In genomic region chr14:104863131-104863862, GRCh38 we compare ENCODE assay signal across 1 cellular context.
TF ChIP-seq lines count a peak whose summit lies in the region.

No MANE protein-coding gene starts in this region.

TF ChIP-seq in WTC11, 78 proteins besides CTCF, POLR2A, EP300 and RAD21 (continued from another document):
- TF ChIP-seq, protein P1, sequence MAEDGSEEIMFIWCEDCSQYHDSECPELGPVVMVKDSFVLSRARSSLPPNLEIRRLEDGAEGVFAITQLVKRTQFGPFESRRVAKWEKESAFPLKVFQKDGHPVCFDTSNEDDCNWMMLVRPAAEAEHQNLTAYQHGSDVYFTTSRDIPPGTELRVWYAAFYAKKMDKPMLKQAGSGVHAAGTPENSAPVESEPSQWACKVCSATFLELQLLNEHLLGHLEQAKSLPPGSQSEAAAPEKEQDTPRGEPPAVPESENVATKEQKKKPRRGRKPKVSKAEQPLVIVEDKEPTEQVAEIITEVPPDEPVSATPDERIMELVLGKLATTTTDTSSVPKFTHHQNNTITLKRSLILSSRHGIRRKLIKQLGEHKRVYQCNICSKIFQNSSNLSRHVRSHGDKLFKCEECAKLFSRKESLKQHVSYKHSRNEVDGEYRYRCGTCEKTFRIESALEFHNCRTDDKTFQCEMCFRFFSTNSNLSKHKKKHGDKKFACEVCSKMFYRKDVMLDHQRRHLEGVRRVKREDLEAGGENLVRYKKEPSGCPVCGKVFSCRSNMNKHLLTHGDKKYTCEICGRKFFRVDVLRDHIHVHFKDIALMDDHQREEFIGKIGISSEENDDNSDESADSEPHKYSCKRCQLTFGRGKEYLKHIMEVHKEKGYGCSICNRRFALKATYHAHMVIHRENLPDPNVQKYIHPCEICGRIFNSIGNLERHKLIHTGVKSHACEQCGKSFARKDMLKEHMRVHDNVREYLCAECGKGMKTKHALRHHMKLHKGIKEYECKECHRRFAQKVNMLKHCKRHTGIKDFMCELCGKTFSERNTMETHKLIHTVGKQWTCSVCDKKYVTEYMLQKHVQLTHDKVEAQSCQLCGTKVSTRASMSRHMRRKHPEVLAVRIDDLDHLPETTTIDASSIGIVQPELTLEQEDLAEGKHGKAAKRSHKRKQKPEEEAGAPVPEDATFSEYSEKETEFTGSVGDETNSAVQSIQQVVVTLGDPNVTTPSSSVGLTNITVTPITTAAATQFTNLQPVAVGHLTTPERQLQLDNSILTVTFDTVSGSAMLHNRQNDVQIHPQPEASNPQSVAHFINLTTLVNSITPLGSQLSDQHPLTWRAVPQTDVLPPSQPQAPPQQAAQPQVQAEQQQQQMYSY (CRISPR knock-in tag; IDR thresholded peaks at IDR 0.05): no peak
- TF ChIP-seq CBFB (CRISPR knock-in tag; IDR thresholded peaks at IDR 0.05; ENCODE audit: low read depth): no peak
- TF ChIP-seq, protein P2, sequence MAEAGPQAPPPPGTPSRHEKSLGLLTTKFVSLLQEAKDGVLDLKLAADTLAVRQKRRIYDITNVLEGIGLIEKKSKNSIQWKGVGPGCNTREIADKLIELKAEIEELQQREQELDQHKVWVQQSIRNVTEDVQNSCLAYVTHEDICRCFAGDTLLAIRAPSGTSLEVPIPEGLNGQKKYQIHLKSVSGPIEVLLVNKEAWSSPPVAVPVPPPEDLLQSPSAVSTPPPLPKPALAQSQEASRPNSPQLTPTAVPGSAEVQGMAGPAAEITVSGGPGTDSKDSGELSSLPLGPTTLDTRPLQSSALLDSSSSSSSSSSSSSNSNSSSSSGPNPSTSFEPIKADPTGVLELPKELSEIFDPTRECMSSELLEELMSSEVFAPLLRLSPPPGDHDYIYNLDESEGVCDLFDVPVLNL (CRISPR knock-in tag; IDR thresholded peaks at IDR 0.05; ENCODE audit: borderline replicate concordance, low read depth): no peak
- TF ChIP-seq SMAD3 (CRISPR knock-in tag; IDR thresholded peaks at IDR 0.05; ENCODE audit: borderline replicate concordance): no peak
- no peak for TF ChIP-seq FOXJ3 (CRISPR knock-in tag; IDR thresholded peaks at IDR 0.05; ENCODE audit: borderline replicate concordance)
- no peak for TF ChIP-seq ATF2 (CRISPR knock-in tag; IDR thresholded peaks at IDR 0.05; ENCODE audit: borderline replicate concordance, low read depth)
- TF ChIP-seq, protein P3, sequence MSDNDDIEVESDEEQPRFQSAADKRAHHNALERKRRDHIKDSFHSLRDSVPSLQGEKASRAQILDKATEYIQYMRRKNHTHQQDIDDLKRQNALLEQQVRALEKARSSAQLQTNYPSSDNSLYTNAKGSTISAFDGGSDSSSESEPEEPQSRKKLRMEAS (CRISPR knock-in tag; IDR thresholded peaks at IDR 0.05): no peak
- TF ChIP-seq NR1H2 (CRISPR knock-in tag; IDR thresholded peaks at IDR 0.05): no peak
- TF ChIP-seq JUN (CRISPR knock-in tag; IDR thresholded peaks at IDR 0.05): no peak
TF ChIP-seq in WTC11: peak in this region for 0.
